8 cellular contexts compared by ENCODE assay signal in genomic region chr14:92986254-92987147, GRCh38.
A peak's percentile ranks its signal among the peaks of the same experiment; 100 is the strongest.
DNase-seq lines count a peak whose midpoint lies in the region; ATAC-seq, FAIRE-seq and TF ChIP-seq lines count a peak whose summit lies in the region.

No MANE protein-coding gene starts in this region.

- no peak overlapping the region for H3K27ac ChIP-seq in kidney (ENCODE audit: low read depth in 2 of 2, low read length in 2 of 2)
- H3K27ac ChIP-seq in substantia nigra (ENCODE audit: low read depth, low read length, poor library complexity, severe bottlenecking): peak overlapping the region; percentile 49

- H3K4me1 ChIP-seq in kidney (ENCODE audit: control insufficient read depth in 1 of 2, insufficient read depth in 1 of 2, low read depth in 1 of 2, low read length in 2 of 2): peaks cover 0 to 26% of the 10 kb centered on the region in 2 donors

- peak; percentile 52 for DNase-seq in HFFc6
- peak; percentile 81 for DNase-seq in astrocyte of the hippocampus (ENCODE audit: low read depth, low spot score)
- peak; percentile 63 for DNase-seq in kidney
- peak in 19 of 49 donors; percentile 26 to 77 (median 40) for DNase-seq in substantia nigra (lab: John Stamatoyannopoulos, UW)
- no peak for DNase-seq in T-helper 2 cell treated with Interferon-gamma antibody and Interleukin-4, amounts not matched to agents 5 μg/mL and 100 μg/mL, for 36 hours (ENCODE audit: low spot score)
- DNase-seq in HK-2 (ENCODE audit: unreplicated experiment): no peak

- peaks cover 6% of the 10 kb centered on the region; the same call in 1 of the 2 replicates for H3K36me3 Mint-ChIP-seq in HFFc6 (ENCODE audit: low read depth)
- peaks cover 10% of the 10 kb centered on the region for H3K36me3 Mint-ChIP-seq in T-helper 2 cell treated with Interferon-gamma antibody and Interleukin-4, amounts not matched to agents 5 μg/mL and 100 μg/mL, for 36 hours (ENCODE audit: low read depth)

- peaks cover 12% of the 10 kb centered on the region for H3K4me1 Mint-ChIP-seq in HFFc6 (ENCODE audit: low read depth)
- no peaks in the 10 kb centered on the region for H3K4me1 Mint-ChIP-seq in T-helper 2 cell treated with Interferon-gamma antibody and Interleukin-4, amounts not matched to agents 5 μg/mL and 100 μg/mL, for 36 hours (ENCODE audit: low read depth)

- no peaks in the 10 kb centered on the region; the same call in 1 of the 2 replicates for H3K27me3 Mint-ChIP-seq in HFFc6 (ENCODE audit: insufficient read depth)
- no peaks in the 10 kb centered on the region for H3K27me3 Mint-ChIP-seq in T-helper 2 cell treated with Interferon-gamma antibody and Interleukin-4, amounts not matched to agents 5 μg/mL and 100 μg/mL, for 36 hours (ENCODE audit: low read depth)

- H3K4me3 Mint-ChIP-seq in HFFc6: no peak overlapping the region
- no peak overlapping the region for H3K4me3 Mint-ChIP-seq in T-helper 2 cell treated with Interferon-gamma antibody and Interleukin-4, amounts not matched to agents 5 μg/mL and 100 μg/mL, for 36 hours

- H3K27ac Mint-ChIP-seq in HFFc6: peak overlapping the region; percentile 22
- no peak overlapping the region for H3K27ac Mint-ChIP-seq in T-helper 2 cell treated with Interferon-gamma antibody and Interleukin-4, amounts not matched to agents 5 μg/mL and 100 μg/mL, for 36 hours

- no peak for ATAC-seq in GM21619 (IDR thresholded peaks at IDR 0.05; ENCODE audit: unreplicated experiment)
- ATAC-seq in GM19397 (IDR thresholded peaks at IDR 0.05; ENCODE audit: unreplicated experiment): no peak

- H3K4me3 ChIP-seq in kidney (ENCODE audit: low read length in 2 of 2): no peak overlapping the region

- TF ChIP-seq CTCF in HFFc6 (IDR thresholded peaks at IDR 0.05) (no peak), kidney (IDR thresholded peaks at IDR 0.05; ENCODE audit: borderline replicate concordance, extremely low read depth, insufficient read depth) (no peak)

- no peak overlapping the region for H3K9ac ChIP-seq in kidney (ENCODE audit: low read length in 2 of 2)

- H3K36me3 ChIP-seq in kidney (ENCODE audit: control insufficient read depth in 1 of 2, insufficient read depth in 2 of 2, low read length in 2 of 2): no peaks in the 10 kb centered on the region

- intact Hi-C loops in kidney (cut with DNase I): no loop called here

- FAIRE-seq in kidney (lab: Jason Lieb, UNC): no peak

- no peaks in the 10 kb centered on the region for H3K9me3 Mint-ChIP-seq in HFFc6
- H3K9me3 Mint-ChIP-seq in T-helper 2 cell treated with Interferon-gamma antibody and Interleukin-4, amounts not matched to agents 5 μg/mL and 100 μg/mL, for 36 hours: peaks cover 3% of the 10 kb centered on the region

- no peaks in the 10 kb centered on the region for H3K9me3 ChIP-seq in kidney (ENCODE audit: control insufficient read depth in 1 of 2, low read length in 2 of 2)

Comparison
In these comparisons a context has a peak if more than half of its experiments do, and no peak if none do; other contexts are left out.
1. DNase-seq: peak in HFFc6 (single experiment), astrocyte of the hippocampus (single experiment) and kidney (single experiment); none in T-helper 2 cell treated with Interferon-gamma antibody and Interleukin-4, amounts not matched to agents 5 μg/mL and 100 μg/mL, for 36 hours (single experiment) and HK-2 (single experiment).